In the genomic region with DNA sequence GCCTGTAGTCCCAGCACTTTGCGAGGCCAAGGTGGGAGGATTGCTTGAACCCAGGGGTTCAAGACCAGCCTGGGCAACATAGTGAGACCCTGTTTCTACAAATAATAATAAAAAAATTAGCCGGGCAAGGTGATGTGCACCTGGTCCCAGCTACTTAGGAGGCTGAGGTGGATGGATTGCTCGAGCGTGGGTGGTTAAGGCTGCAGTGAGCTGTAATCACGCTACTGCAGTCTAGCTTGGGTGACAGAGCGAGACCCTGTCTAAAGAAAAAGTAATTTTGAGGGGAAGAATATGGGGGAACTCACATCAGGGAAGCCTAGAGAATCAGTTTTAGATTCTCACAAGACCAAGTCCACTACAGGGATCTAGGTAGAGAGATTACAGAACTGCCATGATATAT, we compare ENCODE assay signal across 20 cellular contexts. TPM values are rescaled to one million over a fixed set of nuclear protein-coding genes. Genes with fewer than 3 reads are reported as not detected.
A peak's percentile ranks its signal among the peaks of the same experiment; 100 is the strongest.
DNase-seq lines count a peak whose midpoint lies in the region; ATAC-seq and TF ChIP-seq lines count a peak whose summit lies in the region.
"Had no signal": no experiment of that assay in that cellular context is flagged by ENCODE, and none has a peak within 500 bp of the region (broad histone marks: within the 10 kb centered on the region; RNA-seq: fewer than 3 reads in every experiment).

No MANE protein-coding gene starts in this region.

- H3K9me3 ChIP-seq in aorta (ENCODE audit: control insufficient read depth, low read length), result no peaks in the 10 kb centered on the region
- H3K9me3 ChIP-seq: BLaER1 had no signal

- no peaks in the 10 kb centered on the region for H3K4me1 ChIP-seq in aorta (ENCODE audit: control insufficient read depth in 1 of 2, insufficient read depth in 2 of 2, low read length in 2 of 2)
- H3K4me1 ChIP-seq: BLaER1 had no signal

- H3K27me3 ChIP-seq in aorta (ENCODE audit: control insufficient read depth in 1 of 2, insufficient read depth in 2 of 2, low read length in 1 of 2), result peaks cover 0 to 2% of the 10 kb centered on the region in 2 donors
- H3K27me3 ChIP-seq: BLaER1 had no signal

- no peaks in the 10 kb centered on the region for H3K36me3 Mint-ChIP-seq in activated T-helper 2 cell treated with anti-CD3 and anti-CD28 coated beads, Interferon-gamma antibody, Interleukin-2, Interleukin-4, amounts not matched to agents 10 μg/mL and 5 μg/mL and 100 μg/mL, durations not matched to agents 14 hours and 24 hours and 36 hours (ENCODE audit: low read depth)
- H3K36me3 Mint-ChIP-seq: CD14-positive monocyte had no signal

- no peaks in the 10 kb centered on the region for H3K36me3 ChIP-seq in aorta (ENCODE audit: control insufficient read depth in 1 of 2, insufficient read depth in 2 of 2, low read length in 1 of 2)
- H3K36me3 ChIP-seq: BLaER1 had no signal

- intact Hi-C loops in aorta (cut with DNase I), result no loop called here
- intact Hi-C loops in activated T-helper 2 cell treated with anti-CD3 and anti-CD28 coated beads, Interferon-gamma antibody, Interleukin-2, Interleukin-4, amounts not matched to agents 10 μg/mL and 5 μg/mL and 100 μg/mL, durations not matched to agents 14 hours and 24 hours and 36 hours (cut with micrococcal nuclease), result no loop called here

- no peak overlapping the region for H3K4me3 Mint-ChIP-seq in activated T-helper 2 cell treated with anti-CD3 and anti-CD28 coated beads, Interferon-gamma antibody, Interleukin-2, Interleukin-4, amounts not matched to agents 10 μg/mL and 5 μg/mL and 100 μg/mL, durations not matched to agents 14 hours and 24 hours and 36 hours (ENCODE audit: low read depth)
- H3K4me3 Mint-ChIP-seq: B cell; CD14-positive monocyte; CD4-positive, alpha-beta T cell; CD8-positive, alpha-beta memory T cell; GM23338; H9 had no signal

- WGBS in aorta, 2 donors, result 93 to 96% methylated on average over 6 of the region's 6 CpGs

- no peak overlapping the region for H3K27ac Mint-ChIP-seq in activated T-helper 2 cell treated with anti-CD3 and anti-CD28 coated beads, Interferon-gamma antibody, Interleukin-2, Interleukin-4, amounts not matched to agents 10 μg/mL and 5 μg/mL and 100 μg/mL, durations not matched to agents 14 hours and 24 hours and 36 hours
- H3K27ac Mint-ChIP-seq: B cell; CD14-positive monocyte; CD4-positive, alpha-beta T cell; CD8-positive, alpha-beta memory T cell; GM23338; H9 had no signal

- H3K9me3 Mint-ChIP-seq in activated T-helper 2 cell treated with anti-CD3 and anti-CD28 coated beads, Interferon-gamma antibody, Interleukin-2, Interleukin-4, amounts not matched to agents 10 μg/mL and 5 μg/mL and 100 μg/mL, durations not matched to agents 14 hours and 24 hours and 36 hours, result no peaks in the 10 kb centered on the region
- H3K9me3 Mint-ChIP-seq: CD4-positive, alpha-beta T cell; CD8-positive, alpha-beta memory T cell; GM23338; H9 had no signal

- H3K4me1 Mint-ChIP-seq in activated T-helper 2 cell treated with anti-CD3 and anti-CD28 coated beads, Interferon-gamma antibody, Interleukin-2, Interleukin-4, amounts not matched to agents 10 μg/mL and 5 μg/mL and 100 μg/mL, durations not matched to agents 14 hours and 24 hours and 36 hours (ENCODE audit: low read depth), result peaks cover 2% of the 10 kb centered on the region
- H3K4me1 Mint-ChIP-seq: B cell, CD14-positive monocyte, GM23338, H9 had no signal

- peak; percentile 21 for DNase-seq in GM12865 (ENCODE audit: low read depth)
- no peak for DNase-seq in NCI-H748 (lab: John Stamatoyannopoulos, UW; ENCODE audit: unreplicated experiment)
- DNase-seq in aorta, result no peak
- no peak for DNase-seq in C1 segment of cervical spinal cord (lab: John Stamatoyannopoulos, UW)
- no peak for DNase-seq in activated T-helper 2 cell treated with anti-CD3 and anti-CD28 coated beads, Interferon-gamma antibody, Interleukin-2, Interleukin-4, amounts not matched to agents 10 μg/mL and 5 μg/mL and 100 μg/mL, durations not matched to agents 14 hours and 24 hours and 36 hours (ENCODE audit: low spot score)
- DNase-seq: CD4-positive, alpha-beta T cell; CD8-positive, alpha-beta memory T cell; DMS 273 treated with DMSO at 0.1 percent for 48 hours; DMS79; GDM1; H9 had no signal

- ATAC-seq in GM18868 (IDR thresholded peaks at IDR 0.05; ENCODE audit: unreplicated experiment) (peak; percentile 91), GM19438 (IDR thresholded peaks at IDR 0.05; ENCODE audit: low read depth, unreplicated experiment) (peak; percentile 56), GM21529 (IDR thresholded peaks at IDR 0.05; ENCODE audit: unreplicated experiment) (peak; percentile 49), aorta (ENCODE audit: low FRiP score) (no peak)
- ATAC-seq: GM23338, HCT116 had no signal

- TF ChIP-seq CTCF in GM12865 (IDR thresholded peaks at IDR 0.05; ENCODE audit: insufficient read depth, low read depth, low read length, missing control alignments), result no peak

- peaks cover 20% of the 10 kb centered on the region for H3K27me3 Mint-ChIP-seq in activated T-helper 2 cell treated with anti-CD3 and anti-CD28 coated beads, Interferon-gamma antibody, Interleukin-2, Interleukin-4, amounts not matched to agents 10 μg/mL and 5 μg/mL and 100 μg/mL, durations not matched to agents 14 hours and 24 hours and 36 hours (ENCODE audit: low read depth)

- H3K4me3 ChIP-seq in GM12865 (ENCODE audit: low read depth, low read length), result no peak overlapping the region
- no peak overlapping the region for H3K4me3 ChIP-seq in aorta (ENCODE audit: low read length in 2 of 2)
- H3K4me3 ChIP-seq: BLaER1, GM23338 had no signal

- no peak overlapping the region for H3K27ac ChIP-seq in aorta (ENCODE audit: low read depth in 1 of 2, low read length in 2 of 2)
- H3K27ac ChIP-seq: 22Rv1, BLaER1 had no signal

RNA-seq across cellular contexts. Expression of a gene that starts 28.9 kb away (rescaled TPM):
- total RNA-seq in aorta, result 10 to 100 TPM in 1 of 2 donors, 1 to 10 TPM in 1; 7.9 to 14.7 TPM
- polyA plus RNA-seq in aorta, result 1 to 10 TPM; 1.7 to 2.9 TPM
- 9.5 and 12.8 TPM in 2 replicates for total RNA-seq in activated T-helper 2 cell treated with anti-CD3 and anti-CD28 coated beads, Interferon-gamma antibody, Interleukin-2, Interleukin-4, amounts not matched to agents 10 μg/mL and 5 μg/mL and 100 μg/mL, durations not matched to agents 14 hours and 24 hours and 36 hours
